In the genomic region with DNA sequence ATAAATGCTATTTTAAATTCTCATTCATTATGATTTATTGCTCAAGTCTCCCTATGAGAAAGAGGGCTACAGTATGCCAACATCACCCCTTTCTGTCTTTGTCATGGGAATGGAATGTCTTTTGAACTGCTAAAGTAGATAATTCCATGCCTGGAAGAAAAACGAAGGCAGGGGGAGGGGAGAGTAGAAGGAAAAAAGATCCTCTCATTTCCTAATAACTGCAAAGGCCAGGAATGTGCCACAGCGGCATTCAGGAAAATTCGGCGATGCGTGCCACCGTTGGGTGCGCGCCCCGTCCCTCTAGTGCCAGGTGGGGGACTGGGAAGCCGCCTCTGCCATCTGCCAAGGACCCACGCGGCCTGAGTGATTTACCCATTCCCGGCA, we compare ENCODE assay signal across 9 cellular contexts. TPM values are rescaled to one million over a fixed set of nuclear protein-coding genes. Genes with fewer than 3 reads are reported as not detected.
A peak's percentile ranks its signal among the peaks of the same experiment; 100 is the strongest.
DNase-seq lines count a peak whose midpoint lies in the region; ATAC-seq, FAIRE-seq and TF ChIP-seq lines count a peak whose summit lies in the region.
"Had no signal": no experiment of that assay in that cellular context is flagged by ENCODE, and none has a peak within 500 bp of the region (broad histone marks: within the 10 kb centered on the region; RNA-seq: fewer than 3 reads in every experiment).

No MANE protein-coding gene starts in this region.

- H3K27me3 ChIP-seq in breast epithelium (no peaks in the 10 kb centered on the region), spleen (replicated peaks in 1 of 7) (peaks cover 0 to 21% (median 0%) of the 10 kb centered on the region in 7 donors), WERI-Rb-1 (ENCODE audit: insufficient read depth, low read depth, severe bottlenecking) (no peaks in the 10 kb centered on the region)

- H3K27me3 Mint-ChIP-seq in stimulated activated memory B cell treated with anti-CD40 and anti-IgM and Interleukin-4, amounts not matched to agents 10 μg/mL and 1 μg/mL and 100 μg/mL, for 72 hours: peaks cover 27% of the 10 kb centered on the region

- H3K9me3 Mint-ChIP-seq in stimulated activated memory B cell treated with anti-CD40 and anti-IgM and Interleukin-4, amounts not matched to agents 10 μg/mL and 1 μg/mL and 100 μg/mL, for 72 hours: peaks cover 3% of the 10 kb centered on the region

- H3K4me1 ChIP-seq in breast epithelium: peaks cover 0 to 5% of the 10 kb centered on the region in 2 donors
- peaks cover 12 to 19% of the 10 kb centered on the region in 2 donors for H3K4me1 ChIP-seq in kidney (ENCODE audit: control insufficient read depth in 1 of 2, insufficient read depth in 1 of 2, low read depth in 1 of 2, low read length in 2 of 2)
- H3K4me1 ChIP-seq in spleen: peaks cover 5 to 34% (median 13%) of the 10 kb centered on the region in 6 donors

- ATAC-seq in stimulated activated memory B cell treated with anti-CD40 and anti-IgM and Interleukin-4, amounts not matched to agents 10 μg/mL and 1 μg/mL and 100 μg/mL, for 72 hours: no peak

- H3K9me3 ChIP-seq in breast epithelium (no peaks in the 10 kb centered on the region), kidney (ENCODE audit: control insufficient read depth in 1 of 2, low read length in 2 of 2) (no peaks in the 10 kb centered on the region), spleen (no peaks in the 10 kb centered on the region), WERI-Rb-1 (ENCODE audit: severe bottlenecking) (no peaks in the 10 kb centered on the region)

- H3K4me1 Mint-ChIP-seq in stimulated activated memory B cell treated with anti-CD40 and anti-IgM and Interleukin-4, amounts not matched to agents 10 μg/mL and 1 μg/mL and 100 μg/mL, for 72 hours: peaks cover 11% of the 10 kb centered on the region

- intact Hi-C loops in breast epithelium (cut with DNase I; ENCODE audit: low total_unique reads) (no loop called here), kidney (cut with DNase I) (no loop called here), spleen (cut with DNase I; ENCODE audit: low total_unique reads) (no loop called here)

- peak overlapping the region; percentile 30 to 62 (median 45) for H3K4me3 ChIP-seq in breast epithelium
- peak overlapping the region in 1 of 2 donors; percentile 43 for H3K4me3 ChIP-seq in kidney (ENCODE audit: low read length in 2 of 2)
- peak overlapping the region in 6 of 8 donors; percentile 3 to 47 (median 17) for H3K4me3 ChIP-seq in spleen
- H3K4me3 ChIP-seq in WERI-Rb-1 (ENCODE audit: low read depth, low read length): no peak overlapping the region

- TF ChIP-seq POLR2A in breast epithelium (IDR thresholded peaks at IDR 0.05) (no peak), spleen (IDR thresholded peaks at IDR 0.05) (no peak)

- no peaks in the 10 kb centered on the region for H3K36me3 Mint-ChIP-seq in stimulated activated memory B cell treated with anti-CD40 and anti-IgM and Interleukin-4, amounts not matched to agents 10 μg/mL and 1 μg/mL and 100 μg/mL, for 72 hours

- H3K9ac ChIP-seq in kidney (ENCODE audit: low read length in 2 of 2): no peak overlapping the region

- H3K27ac Mint-ChIP-seq in stimulated activated memory B cell treated with anti-CD40 and anti-IgM and Interleukin-4, amounts not matched to agents 10 μg/mL and 1 μg/mL and 100 μg/mL, for 72 hours: no peak overlapping the region

- TF ChIP-seq CTCF in breast epithelium (IDR thresholded peaks at IDR 0.05) (peak in 1 of 3 donors; percentile 18), kidney (IDR thresholded peaks at IDR 0.05; ENCODE audit: borderline replicate concordance, extremely low read depth, insufficient read depth) (no peak), spleen (IDR thresholded peaks at IDR 0.05 in 8 of 11, conservative IDR thresholded peaks at IDR 0.05 in 3 of 11) (no peak), WERI-Rb-1 (IDR thresholded peaks at IDR 0.05; ENCODE audit: low read depth, low read length) (no peak)

- H3K36me3 ChIP-seq in breast epithelium (no peaks in the 10 kb centered on the region), kidney (ENCODE audit: control insufficient read depth in 1 of 2, insufficient read depth in 2 of 2, low read length in 2 of 2) (no peaks in the 10 kb centered on the region), spleen (no peaks in the 10 kb centered on the region), WERI-Rb-1 (no peaks in the 10 kb centered on the region)

- 36 to 66% (median 51%) methylated on average over 13 of the region's 13 CpGs for WGBS in spleen, 5 donors

- DNase-seq in HK-2 (ENCODE audit: unreplicated experiment) (peak; percentile 29), breast epithelium (ENCODE audit: low spot score in 2 of 2) (peak in 1 of 2 donors; percentile 57), kidney (peak; percentile 90), spleen (no peak), GM19238 (ENCODE audit: insufficient read length, low spot score) (no peak), NCI-H446 (lab: John Stamatoyannopoulos, UW) (no peak), WERI-Rb-1 (no peak)
- DNase-seq: activated CD8-positive, alpha-beta memory T cell treated with anti-CD3 and anti-CD28 coated beads, Interleukin-2, amount 50 U/mL, for 4 hours had no signal

- no peak for FAIRE-seq in kidney (lab: Jason Lieb, UNC)

- peak overlapping the region in 1 of 2 donors; percentile 72 for H3K27ac ChIP-seq in breast epithelium
- H3K27ac ChIP-seq in kidney (ENCODE audit: low read depth in 2 of 2, low read length in 2 of 2): peak overlapping the region; percentile 7 to 63
- peak overlapping the region in 5 of 8 donors; percentile 33 to 48 (median 38) for H3K27ac ChIP-seq in spleen
- H3K27ac ChIP-seq in WERI-Rb-1: no peak overlapping the region

- H3K4me3 Mint-ChIP-seq in stimulated activated memory B cell treated with anti-CD40 and anti-IgM and Interleukin-4, amounts not matched to agents 10 μg/mL and 1 μg/mL and 100 μg/mL, for 72 hours: no peak overlapping the region

RNA-seq across cellular contexts. Expression of gene CPN2, which starts 54.7 kb away (rescaled TPM):
- total RNA-seq in breast epithelium (under 1 TPM in 1 of 3 donors, not detected in 2; 0.16 TPM), kidney (0.72 TPM), spleen (1 to 10 TPM in 1 of 7 donors, under 1 TPM in 6; 0.26 to 4.4 (median 0.47) TPM)
- polyA plus RNA-seq in kidney (ENCODE audit: insufficient read depth, low read depth, low replicate concordance) (15.8 TPM), spleen (1 to 10 TPM; 1.0 to 1.7 (median 1.2) TPM)

Comparison
In these comparisons a context has a peak if more than half of its experiments do, and no peak if none do; other contexts are left out.
1. DNase-seq: peak in HK-2 (single experiment) and kidney (single experiment); none in spleen (single experiment), GM19238 (single experiment), NCI-H446 (0 of 2) and WERI-Rb-1 (single experiment).